ENCODE assay signal across 23 cellular contexts in genomic region chr7:50418934-50419333, GRCh38.
"Had no signal": no experiment of that assay in that cellular context is flagged by ENCODE, and none has a peak within 500 bp of the region (broad histone marks: within the 10 kb centered on the region; RNA-seq: fewer than 3 reads in every experiment).

No MANE protein-coding gene starts in this region.

- H3K27me3 ChIP-seq: colonic mucosa, gastrocnemius medialis, heart left ventricle, hepatocyte, transverse colon, upper lobe of right lung, uterus had no signal

- H2AFZ ChIP-seq: hepatocyte had no signal

- H3K9me3 Mint-ChIP-seq: central memory CD8-positive, alpha-beta T cell; naive thymus-derived CD8-positive, alpha-beta T cell; nephron progenitor cell; stimulated activated naive B cell treated with anti-CD40 and anti-IgM and Interleukin-4, amounts not matched to agents 10 μg/mL and 1 μg/mL and 100 μg/mL, for 72 hours; stimulated activated naive CD8-positive, alpha-beta T cell treated with anti-CD3 and anti-CD28 coated beads, Interleukin-15, Interleukin-2, amounts not matched to agents 100 ng/mL and 50 ng/mL, for 24 hours had no signal

- H3K4me2 ChIP-seq: hepatocyte had no signal

- H3K27ac Mint-ChIP-seq: naive thymus-derived CD8-positive, alpha-beta T cell; nephron progenitor cell; stimulated activated naive B cell treated with anti-CD40 and anti-IgM and Interleukin-4, amounts not matched to agents 10 μg/mL and 1 μg/mL and 100 μg/mL, for 72 hours; stimulated activated naive CD8-positive, alpha-beta T cell treated with anti-CD3 and anti-CD28 coated beads, Interleukin-15, Interleukin-2, amounts not matched to agents 100 ng/mL and 50 ng/mL, for 24 hours had no signal

- H3K27ac ChIP-seq: colonic mucosa, gastrocnemius medialis, heart left ventricle, hepatocyte, skin epidermis, transverse colon, upper lobe of right lung, uterus had no signal

- DNase-seq: colonic mucosa; dermis blood vessel endothelial cell; effector memory CD4-positive, alpha-beta T cell; foreskin fibroblast; gastrocnemius medialis; heart left ventricle; kidney glomerular epithelial cell; left colon; mammary epithelial cell; naive thymus-derived CD8-positive, alpha-beta T cell; nephron progenitor cell; posterior cingulate gyrus; retina; stimulated activated CD4-positive, alpha-beta T cell treated with anti-CD3 and anti-CD28 coated beads, Interleukin-15, amount 100 ng/mL, for 24 hours; stimulated activated CD4-positive, alpha-beta T cell treated with anti-CD3 and anti-CD28 coated beads, Interleukin-2, amount 100 ng/mL, for 48 hours; stimulated activated naive B cell treated with anti-CD40 and anti-IgM and Interleukin-4, amounts not matched to agents 10 μg/mL and 1 μg/mL and 100 μg/mL, for 72 hours; transverse colon; upper lobe of right lung; uterus had no signal

- H3K79me2 ChIP-seq: hepatocyte had no signal

- H3K27me3 Mint-ChIP-seq: central memory CD8-positive, alpha-beta T cell; naive thymus-derived CD8-positive, alpha-beta T cell; stimulated activated naive B cell treated with anti-CD40 and anti-IgM and Interleukin-4, amounts not matched to agents 10 μg/mL and 1 μg/mL and 100 μg/mL, for 72 hours; stimulated activated naive CD8-positive, alpha-beta T cell treated with anti-CD3 and anti-CD28 coated beads, Interleukin-15, Interleukin-2, amounts not matched to agents 100 ng/mL and 50 ng/mL, for 24 hours had no signal

- H3K36me3 Mint-ChIP-seq: naive thymus-derived CD8-positive, alpha-beta T cell; stimulated activated naive B cell treated with anti-CD40 and anti-IgM and Interleukin-4, amounts not matched to agents 10 μg/mL and 1 μg/mL and 100 μg/mL, for 72 hours had no signal

- H3K4me1 ChIP-seq: colonic mucosa, gastrocnemius medialis, transverse colon, upper lobe of right lung, uterus had no signal

- H3K9me3 ChIP-seq: colonic mucosa, gastrocnemius medialis, heart left ventricle, transverse colon, upper lobe of right lung, uterus had no signal

- ATAC-seq: gastrocnemius medialis; left colon; stimulated activated naive B cell treated with anti-CD40 and anti-IgM and Interleukin-4, amounts not matched to agents 10 μg/mL and 1 μg/mL and 100 μg/mL, for 72 hours; upper lobe of right lung had no signal

- H3K4me3 ChIP-seq: colonic mucosa, gastrocnemius medialis, heart left ventricle, hepatocyte, skin epidermis, transverse colon, upper lobe of right lung, uterus had no signal

- H3K36me3 ChIP-seq: colonic mucosa, gastrocnemius medialis, heart left ventricle, transverse colon, upper lobe of right lung, uterus had no signal

- H3K4me3 Mint-ChIP-seq: central memory CD8-positive, alpha-beta T cell; nephron progenitor cell; stimulated activated naive B cell treated with anti-CD40 and anti-IgM and Interleukin-4, amounts not matched to agents 10 μg/mL and 1 μg/mL and 100 μg/mL, for 72 hours; stimulated activated naive CD8-positive, alpha-beta T cell treated with anti-CD3 and anti-CD28 coated beads, Interleukin-15, Interleukin-2, amounts not matched to agents 100 ng/mL and 50 ng/mL, for 24 hours had no signal
